In genomic region chr11:103845331-103845730, GRCh38 we compare ENCODE assay signal across 23 cellular contexts.
DNase-seq lines count a peak whose midpoint lies in the region; ATAC-seq and TF ChIP-seq lines count a peak whose summit lies in the region.
"Had no signal": no experiment of that assay in that cellular context is flagged by ENCODE, and none has a peak within 500 bp of the region (broad histone marks: within the 10 kb centered on the region; RNA-seq: fewer than 3 reads in every experiment).

No MANE protein-coding gene starts in this region.

- no peak overlapping the region for H3K4me3 Mint-ChIP-seq in mesothelial cell of epicardium

- DNase-seq in NCI-H226 (peak; percentile 37), adipocyte (ENCODE audit: low read depth) (no peak), mesothelial cell of epicardium (ENCODE audit: low spot score in 2 of 2, unreplicated experiment in 2 of 2) (no peak), GDM1 (lab: John Stamatoyannopoulos, UW) (no peak), MV-4-11 (lab: John Stamatoyannopoulos, UW) (no peak)
- DNase-seq: DMS153, DND-41, GM23248, H7, Kasumi-1, MG63, NCI-H1048, NCI-H1417 treated with DMSO at 0.1 percent for 48 hours, NCI-H1694 treated with DMSO at 0.1 percent for 48 hours, NCI-H2081, NCI-H2171, NCI-H345, NCI-H524, Peyer's patch, SHP77 treated with DMSO at 0.1 percent for 48 hours had no signal

- H4K20me1 ChIP-seq in KMS-11 (ENCODE audit: insufficient read depth) = no peaks in the 10 kb centered on the region

- H2AFZ ChIP-seq in KMS-11 (ENCODE audit: low read depth) = no peak overlapping the region
- H2AFZ ChIP-seq: GM23248 had no signal

- H3K4me2 ChIP-seq in KMS-11 = peak overlapping the region; percentile 48

- no peaks in the 10 kb centered on the region for H3K36me3 ChIP-seq in KMS-11 (ENCODE audit: insufficient read depth)
- H3K36me3 ChIP-seq in adipocyte (ENCODE audit: control insufficient read depth, insufficient read depth, low read length, severe bottlenecking) = no peaks in the 10 kb centered on the region
- H3K36me3 ChIP-seq: MG63, Peyer's patch had no signal

- H3K4me1 ChIP-seq in KMS-11 (ENCODE audit: low read depth, poor library complexity, severe bottlenecking) (peaks cover 28% of the 10 kb centered on the region), adipocyte (ENCODE audit: control insufficient read depth, insufficient read depth, low read length) (peaks cover 51% of the 10 kb centered on the region)
- H3K4me1 ChIP-seq: Peyer's patch had no signal

- H3K27me3 Mint-ChIP-seq in mesothelial cell of epicardium (ENCODE audit: low read depth) = no peaks in the 10 kb centered on the region

- no peaks in the 10 kb centered on the region for H3K9me3 Mint-ChIP-seq in mesothelial cell of epicardium

- H3K9ac ChIP-seq in KMS-11 (peak overlapping the region; percentile 32; the same call in 1 of the 2 replicates), adipocyte (ENCODE audit: low read length) (no peak overlapping the region)
- H3K9ac ChIP-seq: GM23248 had no signal

- ATAC-seq in GM18867 (IDR thresholded peaks at IDR 0.05; ENCODE audit: unreplicated experiment) = no peak

- H3K4me3 ChIP-seq in KMS-11 (IDR thresholded peaks at IDR 0.05; ENCODE audit: insufficient read depth, low read depth, low read length) = no peak overlapping the region
- H3K4me3 ChIP-seq in adipocyte (ENCODE audit: low read length) = peak overlapping the region; percentile 51
- H3K4me3 ChIP-seq: GM23248, MG63, Peyer's patch had no signal

- no peaks in the 10 kb centered on the region for H3K36me3 Mint-ChIP-seq in mesothelial cell of epicardium

- peaks cover 57% of the 10 kb centered on the region for H3K4me1 Mint-ChIP-seq in mesothelial cell of epicardium

- H3K27ac Mint-ChIP-seq in mesothelial cell of epicardium = peak overlapping the region; percentile 66

- H3K79me2 ChIP-seq in KMS-11 (ENCODE audit: insufficient read depth, low read depth) = no peaks in the 10 kb centered on the region

- H3K9me3 ChIP-seq in adipocyte (ENCODE audit: control insufficient read depth, low read length) = no peaks in the 10 kb centered on the region
- H3K9me3 ChIP-seq: MG63, Peyer's patch had no signal

- TF ChIP-seq CTCF in KMS-11 (conservative IDR thresholded peaks at IDR 0.05; ENCODE audit: low read depth, low read length) (no peak), mesothelial cell of epicardium (IDR thresholded peaks at IDR 0.05; ENCODE audit: unreplicated experiment) (no peak)

- H3K27ac ChIP-seq in KMS-11 = peak overlapping the region; percentile 84
- H3K27ac ChIP-seq: GM23248, HL-60, Peyer's patch had no signal

- H3K27me3 ChIP-seq in KMS-11 (ENCODE audit: insufficient read depth, low read depth) (no peaks in the 10 kb centered on the region), adipocyte (replicated peaks; ENCODE audit: control insufficient read depth, insufficient read depth, low read length) (no peaks in the 10 kb centered on the region)
- H3K27me3 ChIP-seq: MG63, Peyer's patch had no signal
